In genomic region chr13:75395901-75396300, GRCh38 we compare ENCODE assay signal across 25 cellular contexts.
"Had no signal": no experiment of that assay in that cellular context is flagged by ENCODE, and none has a peak within 500 bp of the region (broad histone marks: within the 10 kb centered on the region; RNA-seq: fewer than 3 reads in every experiment).

No MANE protein-coding gene starts in this region.

- H3K9me3 ChIP-seq: gastrocnemius medialis, lower lobe of right lung, ovary, thyroid gland, vagina had no signal

- ATAC-seq: effector memory CD8-positive, alpha-beta T cell; gastrocnemius medialis; left colon; left ventricle myocardium superior; lower lobe of right lung; naive thymus-derived CD8-positive, alpha-beta T cell; sciatic nerve; stimulated activated naive CD8-positive, alpha-beta T cell treated with anti-CD3 and anti-CD28 coated beads, Interleukin-15, amount 100 ng/mL, for 72 hours had no signal

- H3K4me1 ChIP-seq: lower lobe of right lung, suprapubic skin, vagina had no signal

- H3K27me3 ChIP-seq: gastrocnemius medialis, ovary, right atrium auricular region, suprapubic skin, thyroid gland, vagina had no signal

- H3K4me3 Mint-ChIP-seq: effector memory CD8-positive, alpha-beta T cell; naive thymus-derived CD8-positive, alpha-beta T cell; stimulated activated naive CD8-positive, alpha-beta T cell treated with anti-CD3 and anti-CD28 coated beads, Interleukin-15, amount 100 ng/mL, for 72 hours had no signal

- H3K27ac ChIP-seq: lower lobe of right lung, ovary, suprapubic skin, vagina had no signal

- H3K4me1 Mint-ChIP-seq: naive thymus-derived CD8-positive, alpha-beta T cell; stimulated activated naive CD8-positive, alpha-beta T cell treated with anti-CD3 and anti-CD28 coated beads, Interleukin-15, amount 100 ng/mL, for 72 hours had no signal

- H3K36me3 ChIP-seq: gastrocnemius medialis, lower lobe of right lung, ovary, right atrium auricular region, suprapubic skin, thyroid gland, vagina had no signal

- H3K27me3 Mint-ChIP-seq: stimulated activated naive CD8-positive, alpha-beta T cell treated with anti-CD3 and anti-CD28 coated beads, Interleukin-15, amount 100 ng/mL, for 72 hours had no signal

- H3K27ac Mint-ChIP-seq: effector memory CD8-positive, alpha-beta T cell; naive thymus-derived CD8-positive, alpha-beta T cell; stimulated activated naive CD8-positive, alpha-beta T cell treated with anti-CD3 and anti-CD28 coated beads, Interleukin-15, amount 100 ng/mL, for 72 hours had no signal

- DNase-seq: cortex of kidney; effector memory CD8-positive, alpha-beta T cell; foreskin fibroblast; gastrocnemius medialis; head of caudate nucleus; left colon; left ventricle myocardium superior; lower lobe of right lung; naive thymus-derived CD8-positive, alpha-beta T cell; occipital lobe; ovary; posterior cingulate gyrus; stimulated activated CD4-positive, alpha-beta T cell treated with anti-CD3 and anti-CD28 coated beads, Interleukin-12 subunit alpha, Interleukin-12 subunit beta, amount 100 ng/mL, for 4 hours; stimulated activated CD4-positive, alpha-beta T cell treated with anti-CD3 and anti-CD28 coated beads, Interleukin-1b, Interleukin-23, amount 100 ng/mL, for 48 hours; stimulated activated CD4-positive, alpha-beta T cell treated with anti-CD3 and anti-CD28 coated beads, Interleukin-4, amount 100 ng/mL, for 1 hour; stimulated activated CD8-positive, alpha-beta memory T cell treated with anti-CD3 and anti-CD28 coated beads, Interleukin-4, amount 100 ng/mL, for 48 hours; stimulated activated naive CD4-positive, alpha-beta T cell; stimulated activated naive CD8-positive, alpha-beta T cell treated with anti-CD3 and anti-CD28 coated beads, Interleukin-15, amount 100 ng/mL, for 72 hours; thyroid gland; trophoblast cell had no signal

- H3K4me3 ChIP-seq: gastrocnemius medialis, lower lobe of right lung, ovary, right atrium auricular region, smooth muscle cell, suprapubic skin, thyroid gland, vagina had no signal

- H3K9me3 Mint-ChIP-seq: effector memory CD8-positive, alpha-beta T cell had no signal
